In genomic region chr1:30197959-30198760, GRCh38 we compare ENCODE assay signal across 21 cellular contexts.
"Had no signal": no experiment of that assay in that cellular context is flagged by ENCODE, and none has a peak within 500 bp of the region (broad histone marks: within the 10 kb centered on the region; RNA-seq: fewer than 3 reads in every experiment).

No MANE protein-coding gene starts in this region.

- H3K27ac Mint-ChIP-seq: mesothelial cell of epicardium, neural progenitor cell, type B pancreatic cell had no signal

- H3K4me1 ChIP-seq: gastrocnemius medialis, neural progenitor cell, right atrium auricular region, thyroid gland had no signal

- H3K4me3 Mint-ChIP-seq: mesothelial cell of epicardium, natural killer cell, neural progenitor cell, type B pancreatic cell had no signal

- H2AFZ ChIP-seq: neural progenitor cell had no signal

- H3K36me3 Mint-ChIP-seq: mesothelial cell of epicardium, natural killer cell, neural progenitor cell, type B pancreatic cell had no signal

- H3K4me1 Mint-ChIP-seq: mesothelial cell of epicardium, neural progenitor cell had no signal

- H3K9me3 ChIP-seq: gastrocnemius medialis, ovary, sigmoid colon, suprapubic skin, thyroid gland had no signal

- H3K4me3 ChIP-seq: dorsolateral prefrontal cortex, gastrocnemius medialis, heart right ventricle, neural progenitor cell, ovary, right atrium auricular region, sigmoid colon, skin epidermis, suprapubic skin, thyroid gland had no signal

- ATAC-seq: esophagus mucosa; gastrocnemius medialis; left lobe of liver; natural killer cell; stimulated activated naive CD8-positive, alpha-beta T cell treated with anti-CD3 and anti-CD28 coated beads, Interleukin-15, Interleukin-2, amounts not matched to agents 100 U/mL and 50 U/mL, for 24 hours had no signal

- DNase-seq: cortex of kidney; dorsolateral prefrontal cortex; effector CD8-positive, alpha-beta T cell; gastrocnemius medialis; heart right ventricle; islet precursor cell; natural killer cell; nucleus accumbens; ovary; sigmoid colon; stimulated activated CD4-positive, alpha-beta T cell treated with anti-CD3 and anti-CD28 coated beads, Interleukin-12 subunit alpha, Interleukin-12 subunit beta, amount 100 ng/mL, for 4 hours; stimulated activated naive CD8-positive, alpha-beta T cell treated with anti-CD3 and anti-CD28 coated beads, Interleukin-15, Interleukin-2, amounts not matched to agents 100 U/mL and 50 U/mL, for 24 hours; thyroid gland had no signal

- H3K4me2 ChIP-seq: neural progenitor cell had no signal

- H3K27me3 ChIP-seq: gastrocnemius medialis, neural progenitor cell, ovary, right atrium auricular region, sigmoid colon, thyroid gland had no signal

- H3K36me3 ChIP-seq: gastrocnemius medialis, heart right ventricle, neural progenitor cell, ovary, right atrium auricular region, sigmoid colon, suprapubic skin, thyroid gland had no signal

- H3K27ac ChIP-seq: dorsolateral prefrontal cortex, gastrocnemius medialis, heart right ventricle, neural progenitor cell, ovary, right atrium auricular region, suprapubic skin, thyroid gland had no signal

- H3K9me3 Mint-ChIP-seq: type B pancreatic cell had no signal

- H3K9ac ChIP-seq: neural progenitor cell had no signal
